In genomic region chr1:23126200-23126599, GRCh38 we compare ENCODE assay signal across 18 cellular contexts. TPM values are rescaled to one million over a fixed set of nuclear protein-coding genes. Genes with fewer than 3 reads are reported as not detected.
DNase-seq lines count a peak whose midpoint lies in the region; ATAC-seq and TF ChIP-seq lines count a peak whose summit lies in the region.
"Had no signal": no experiment of that assay in that cellular context is flagged by ENCODE, and none has a peak within 500 bp of the region (broad histone marks: within the 10 kb centered on the region; RNA-seq: fewer than 3 reads in every experiment).

No MANE protein-coding gene starts in this region.

- H3K4me1 ChIP-seq in adipocyte (ENCODE audit: control insufficient read depth, insufficient read depth, low read length) (peaks cover 55% of the 10 kb centered on the region), esophagus (ENCODE audit: control insufficient read depth in 2 of 2, insufficient read depth in 2 of 2, low read length in 1 of 2) (peaks cover 0 to 3% of the 10 kb centered on the region in 2 donors), smooth muscle cell (ENCODE audit: low read depth) (peaks cover 25% of the 10 kb centered on the region), Caco-2 (peaks cover 15% of the 10 kb centered on the region)

- peaks cover 1% of the 10 kb centered on the region in 2 donors for H3K36me3 Mint-ChIP-seq in activated T-cell treated with anti-CD3 and anti-CD28 coated beads, Interleukin-2, amount 50 U/mL, for 72 hours (ENCODE audit: insufficient read depth in 2 of 2)
- H3K36me3 Mint-ChIP-seq in Caco-2 (ENCODE audit: insufficient read depth, unreplicated experiment) = no peaks in the 10 kb centered on the region
- H3K36me3 Mint-ChIP-seq in T-helper 2 cell treated with Interferon-gamma antibody and Interleukin-4, amounts not matched to agents 5 μg/mL and 100 μg/mL, for 36 hours (ENCODE audit: low read depth) = peaks cover 1% of the 10 kb centered on the region

- CTCF ChIA-PET in Caco-2 (lab: Charles Lee) = no interaction called here

- peaks cover 18% of the 10 kb centered on the region for H3K4me1 Mint-ChIP-seq in activated T-cell treated with anti-CD3 and anti-CD28 coated beads, Interleukin-2, amount 50 U/mL, for 72 hours (ENCODE audit: low read depth)
- no peaks in the 10 kb centered on the region for H3K4me1 Mint-ChIP-seq in Caco-2 (ENCODE audit: low read depth, unreplicated experiment)
- peaks cover 16% of the 10 kb centered on the region for H3K4me1 Mint-ChIP-seq in T-helper 2 cell treated with Interferon-gamma antibody and Interleukin-4, amounts not matched to agents 5 μg/mL and 100 μg/mL, for 36 hours (ENCODE audit: low read depth)

- no peak for DNase-seq in activated T-cell treated with anti-CD3 and anti-CD28 coated beads, Interleukin-2, amount 50 U/mL, for 72 hours
- DNase-seq in activated T-cell treated with anti-CD3 and anti-CD28 coated beads for 4 hours (no peak), adipocyte (ENCODE audit: low read depth) (no peak), smooth muscle cell (lab: John Stamatoyannopoulos, UW; ENCODE audit: unreplicated experiment) (no peak), Caco-2 (no peak)
- DNase-seq in T-helper 2 cell treated with Interferon-gamma antibody and Interleukin-4, amounts not matched to agents 5 μg/mL and 100 μg/mL, for 36 hours (ENCODE audit: low spot score) = no peak
- DNase-seq: DMS153, H9, NCI-H1048, NCI-H1694, NCI-H2107, NCI-H345, NCI-H526 treated with DMSO at 0.1 percent for 48 hours had no signal

- H3K27ac ChIP-seq in esophagus (ENCODE audit: low read depth in 2 of 2, low read length in 1 of 2) = peak overlapping the region; percentile 38 to 42
- peak overlapping the region; percentile 38 for H3K27ac ChIP-seq in smooth muscle cell (ENCODE audit: low read depth)
- H3K27ac ChIP-seq: 22Rv1, BLaER1, RWPE1 had no signal

- BruUV-seq in Caco-2 (replicated peaks; lab: Mats Ljungman, UMichigan) = no TSS peak

- peak overlapping the region; percentile 45 for H3K4me3 ChIP-seq in adipocyte (ENCODE audit: low read length)
- H3K4me3 ChIP-seq in esophagus (ENCODE audit: low read depth in 1 of 2, low read length in 2 of 2) = no peak overlapping the region
- no peak overlapping the region for H3K4me3 ChIP-seq in smooth muscle cell
- H3K4me3 ChIP-seq in Caco-2 (ENCODE audit: low read depth, low read length) = no peak overlapping the region
- H3K4me3 ChIP-seq: BLaER1 had no signal

- peaks cover 0 to 1% of the 10 kb centered on the region in 2 donors for H3K9me3 Mint-ChIP-seq in activated T-cell treated with anti-CD3 and anti-CD28 coated beads, Interleukin-2, amount 50 U/mL, for 72 hours
- no peaks in the 10 kb centered on the region for H3K9me3 Mint-ChIP-seq in Caco-2 (ENCODE audit: unreplicated experiment)
- H3K9me3 Mint-ChIP-seq in T-helper 2 cell treated with Interferon-gamma antibody and Interleukin-4, amounts not matched to agents 5 μg/mL and 100 μg/mL, for 36 hours = no peaks in the 10 kb centered on the region
- H3K9me3 Mint-ChIP-seq: H9 had no signal

- H3K9me3 ChIP-seq in adipocyte (ENCODE audit: control insufficient read depth, low read length) = no peaks in the 10 kb centered on the region
- H3K9me3 ChIP-seq in esophagus (ENCODE audit: control insufficient read depth in 2 of 2, insufficient read depth in 1 of 2, low read depth in 1 of 2, low read length in 1 of 2) = no peaks in the 10 kb centered on the region
- no peaks in the 10 kb centered on the region for H3K9me3 ChIP-seq in smooth muscle cell (replicated peaks; ENCODE audit: low read depth)
- H3K9me3 ChIP-seq in Caco-2 = no peaks in the 10 kb centered on the region
- H3K9me3 ChIP-seq: BLaER1 had no signal

- no peak for TF ChIP-seq CTCF in smooth muscle cell (IDR thresholded peaks at IDR 0.05; ENCODE audit: borderline replicate concordance, insufficient read depth, poor library complexity, severe bottlenecking)
- TF ChIP-seq CTCF in Caco-2 (IDR thresholded peaks at IDR 0.05; ENCODE audit: insufficient read depth in 1 of 2, low read depth in 1 of 2, low read length in 1 of 2, severe bottlenecking in 1 of 2, unreplicated experiment in 1 of 2) = no peak

- H3K79me2 ChIP-seq in smooth muscle cell (ENCODE audit: low read depth) = peaks cover 97% of the 10 kb centered on the region

- peak overlapping the region; percentile 69 for H3K27ac Mint-ChIP-seq in activated T-cell treated with anti-CD3 and anti-CD28 coated beads, Interleukin-2, amount 50 U/mL, for 72 hours
- H3K27ac Mint-ChIP-seq in Caco-2 (ENCODE audit: unreplicated experiment) = no peak overlapping the region
- no peak overlapping the region for H3K27ac Mint-ChIP-seq in T-helper 2 cell treated with Interferon-gamma antibody and Interleukin-4, amounts not matched to agents 5 μg/mL and 100 μg/mL, for 36 hours
- H3K27ac Mint-ChIP-seq: H9 had no signal

- H2AFZ ChIP-seq in smooth muscle cell (ENCODE audit: low read depth) = no peak overlapping the region

- 26 to 49% methylated on average over 1 of the region's 1 CpG for WGBS in esophagus, 2 donors
- 69% methylated on average over 1 of the region's 1 CpG for WGBS in smooth muscle cell (ENCODE audit: low lambda C conversion rate)

- intact Hi-C loops in Caco-2 (cut with micrococcal nuclease; ENCODE audit: unreplicated experiment) = no loop called here

- no peak overlapping the region for H3K4me3 Mint-ChIP-seq in activated T-cell treated with anti-CD3 and anti-CD28 coated beads, Interleukin-2, amount 50 U/mL, for 72 hours
- H3K4me3 Mint-ChIP-seq in Caco-2 (ENCODE audit: unreplicated experiment) = no peak overlapping the region
- no peak overlapping the region for H3K4me3 Mint-ChIP-seq in T-helper 2 cell treated with Interferon-gamma antibody and Interleukin-4, amounts not matched to agents 5 μg/mL and 100 μg/mL, for 36 hours
- H3K4me3 Mint-ChIP-seq: H9 had no signal

- POLR2A ChIA-PET in Caco-2 (lab: Charles Lee) = no interaction called here

- ATAC-seq in activated T-cell treated with anti-CD3 and anti-CD28 coated beads, Interleukin-2, amount 50 U/mL, for 72 hours (replicated peaks in 1 of 2) = no peak
- ATAC-seq in HG02588 (IDR thresholded peaks at IDR 0.05; ENCODE audit: unreplicated experiment) = no peak

- H3K4me2 ChIP-seq in smooth muscle cell = peak overlapping the region; percentile 69
- H3K4me2 ChIP-seq: BLaER1 had no signal

- H3K27me3 ChIP-seq in adipocyte (replicated peaks; ENCODE audit: control insufficient read depth, insufficient read depth, low read length) = no peaks in the 10 kb centered on the region
- H3K27me3 ChIP-seq in esophagus (ENCODE audit: control insufficient read depth in 1 of 2, insufficient read depth in 2 of 2, low read length in 2 of 2) = no peaks in the 10 kb centered on the region
- no peaks in the 10 kb centered on the region for H3K27me3 ChIP-seq in smooth muscle cell (ENCODE audit: low read depth)
- H3K27me3 ChIP-seq in Caco-2 (replicated peaks; ENCODE audit: control insufficient read depth, insufficient read depth, low read length) = no peaks in the 10 kb centered on the region
- H3K27me3 ChIP-seq: BLaER1 had no signal

- peaks cover 100% of the 10 kb centered on the region for H4K20me1 ChIP-seq in smooth muscle cell (ENCODE audit: low read depth)

- peaks cover 8% of the 10 kb centered on the region for H3F3A ChIP-seq in smooth muscle cell (ENCODE audit: low read depth)

- H3K36me3 ChIP-seq in adipocyte (ENCODE audit: control insufficient read depth, insufficient read depth, low read length, severe bottlenecking) (no peaks in the 10 kb centered on the region), esophagus (ENCODE audit: control insufficient read depth in 2 of 2, insufficient read depth in 2 of 2, low read length in 1 of 2) (no peaks in the 10 kb centered on the region), smooth muscle cell (ENCODE audit: low read depth) (no peaks in the 10 kb centered on the region), Caco-2 (ENCODE audit: control insufficient read depth, insufficient read depth, low read length) (no peaks in the 10 kb centered on the region)

- no peaks in the 10 kb centered on the region for H3K27me3 Mint-ChIP-seq in activated T-cell treated with anti-CD3 and anti-CD28 coated beads, Interleukin-2, amount 50 U/mL, for 72 hours (ENCODE audit: low read depth)
- H3K27me3 Mint-ChIP-seq in Caco-2 (ENCODE audit: insufficient read depth, unreplicated experiment) = no peaks in the 10 kb centered on the region
- H3K27me3 Mint-ChIP-seq in T-helper 2 cell treated with Interferon-gamma antibody and Interleukin-4, amounts not matched to agents 5 μg/mL and 100 μg/mL, for 36 hours (ENCODE audit: low read depth) = no peaks in the 10 kb centered on the region

- H3K9ac ChIP-seq in adipocyte (ENCODE audit: low read length) (peak overlapping the region; percentile 32), smooth muscle cell (ENCODE audit: low read depth) (no peak overlapping the region)
- H3K9ac ChIP-seq: BLaER1 had no signal

RNA-seq across cellular contexts. Expression of gene LUZP1, which starts 42.5 kb away (rescaled TPM):
- 10 to 100 TPM; 11.9 to 16.3 TPM for total RNA-seq in activated T-cell treated with anti-CD3 and anti-CD28 coated beads, Interleukin-2, amount 50 U/mL, for 72 hours
- polyA plus RNA-seq in esophagus (1 to 10 TPM; 3.6 to 4.4 TPM), smooth muscle cell (39.2 and 54.5 TPM in 2 replicates)
- total RNA-seq in smooth muscle cell (29.2 and 41.1 TPM in 2 replicates), Caco-2 (2022) (20.0 and 20.6 TPM in 2 replicates)
